In the genomic region with DNA sequence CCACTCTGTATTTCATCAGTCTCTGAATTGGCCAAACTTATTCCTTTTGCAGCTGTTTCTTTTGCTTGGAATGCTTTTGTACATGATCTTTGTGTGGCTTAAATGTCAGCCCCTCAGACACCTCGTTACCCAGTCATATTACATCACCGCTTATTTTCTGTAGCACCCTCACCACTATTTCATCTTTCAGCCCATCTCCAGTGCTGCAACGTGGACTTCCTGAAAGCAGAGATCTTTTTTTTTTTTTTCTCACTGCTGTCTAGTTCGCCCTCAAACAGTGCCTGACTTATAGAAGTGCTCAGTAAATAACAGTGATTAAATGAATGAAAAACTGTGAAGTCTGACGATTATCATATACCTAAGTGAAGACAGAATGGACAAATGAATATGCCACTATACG, we compare ENCODE assay signal across 8 cellular contexts. TPM values are rescaled to one million over a fixed set of nuclear protein-coding genes. Genes with fewer than 3 reads are reported as not detected.
DNase-seq lines count a peak whose midpoint lies in the region; ATAC-seq and TF ChIP-seq lines count a peak whose summit lies in the region.

No MANE protein-coding gene starts in this region.

- H3K9me3 Mint-ChIP-seq in CD8-positive, alpha-beta T cell: no peaks in the 10 kb centered on the region
- H3K9me3 Mint-ChIP-seq in nephron: no peaks in the 10 kb centered on the region

- H3K4me1 ChIP-seq in CD8-positive, alpha-beta T cell (ENCODE audit: insufficient read depth, low read length): peaks cover 28% of the 10 kb centered on the region

- peak overlapping the region; percentile 96 for H3K27ac Mint-ChIP-seq in CD8-positive, alpha-beta T cell
- H3K27ac Mint-ChIP-seq in nephron: peak overlapping the region; percentile 89 to 91 (median 91)

- H3K36me3 Mint-ChIP-seq in CD8-positive, alpha-beta T cell: peaks cover 33% of the 10 kb centered on the region
- peaks cover 26% of the 10 kb centered on the region for H3K36me3 Mint-ChIP-seq in nephron (ENCODE audit: low read depth)

- intact Hi-C loops in CD8-positive, alpha-beta T cell (cut with DNase I, micrococcal nuclease): loop anchor here in 1 of 2 experiments (2.0 to 10.0 kb wide), 6 partner anchors 82 to 449 kb away; a partner anchor contains a TSS

- no peak for TF ChIP-seq CTCF in CD8-positive, alpha-beta T cell (IDR thresholded peaks at IDR 0.05)
- TF ChIP-seq CTCF in coronary artery (IDR thresholded peaks at IDR 0.05) (no peak), nephron (IDR thresholded peaks at IDR 0.05; ENCODE audit: unreplicated experiment in 3 of 3) (no peak)

- peak; percentile 45 for ATAC-seq in CD8-positive, alpha-beta T cell
- no peak for ATAC-seq in HG03460 (IDR thresholded peaks at IDR 0.05; ENCODE audit: unreplicated experiment)
- ATAC-seq in HG03039 (IDR thresholded peaks at IDR 0.05; ENCODE audit: unreplicated experiment): no peak

- H3K9me3 ChIP-seq in CD8-positive, alpha-beta T cell (ENCODE audit: low read length): no peaks in the 10 kb centered on the region

- CTCF ChIA-PET in CD8-positive, alpha-beta T cell (lab: Charles Lee): interaction anchor here (0.7 to 1.6 kb wide), 2 partner anchors 9 kb away, joined by 3 to 12 read pairs; a partner anchor contains a TSS

- peaks cover 47% of the 10 kb centered on the region for H3K4me1 Mint-ChIP-seq in CD8-positive, alpha-beta T cell (ENCODE audit: low read depth)
- peaks cover 47% of the 10 kb centered on the region for H3K4me1 Mint-ChIP-seq in nephron

- H3K4me3 Mint-ChIP-seq in CD8-positive, alpha-beta T cell: peak overlapping the region; percentile 91
- peak overlapping the region; percentile 93 to 95 (median 95) for H3K4me3 Mint-ChIP-seq in nephron

- POLR2A ChIA-PET in CD8-positive, alpha-beta T cell (lab: Charles Lee): interaction anchor here (0.6 to 3.8 kb wide), 5 partner anchors 8 to 134 kb away, joined by 3 to 42 read pairs (median 3); a partner anchor contains a TSS

- peak in 1 of 7 experiments; percentile 29 for DNase-seq in CD8-positive, alpha-beta T cell
- DNase-seq in NAMALWA (ENCODE audit: low spot score) (peak; percentile 67), coronary artery (ENCODE audit: low spot score) (no peak), GF-D8 (lab: John Stamatoyannopoulos, UW) (no peak)
- DNase-seq in stimulated activated CD4-positive, alpha-beta T cell treated with anti-CD3 and anti-CD28 coated beads, Interleukin-2, amount 100 ng/mL, for 24 hours: no peak

- H3K4me3 ChIP-seq in CD8-positive, alpha-beta T cell (ENCODE audit: low read depth, low read length): peak overlapping the region; percentile 87
- peak overlapping the region; percentile 90 for H3K4me3 ChIP-seq in coronary artery

- no peaks in the 10 kb centered on the region for H3K36me3 ChIP-seq in CD8-positive, alpha-beta T cell (ENCODE audit: insufficient read depth, low read length)

- peak overlapping the region; percentile 89 for H3K27ac ChIP-seq in CD8-positive, alpha-beta T cell (ENCODE audit: low read depth, low read length)
- peak overlapping the region in 1 of 2 donors; percentile 87 for H3K27ac ChIP-seq in coronary artery

- H3K27me3 ChIP-seq in CD8-positive, alpha-beta T cell (ENCODE audit: insufficient read depth, low read length): no peaks in the 10 kb centered on the region

- H3K27me3 Mint-ChIP-seq in CD8-positive, alpha-beta T cell (ENCODE audit: low read depth): no peaks in the 10 kb centered on the region
- H3K27me3 Mint-ChIP-seq in nephron (ENCODE audit: low read depth): peaks cover 4% of the 10 kb centered on the region

RNA-seq across cellular contexts. Expression of a gene that starts 0.8 kb away (rescaled TPM):
- total RNA-seq in CD8-positive, alpha-beta T cell: 10 to 100 TPM; 33.7 to 37.2 TPM

RNA-seq across cellular contexts. Expression of a gene that starts 8.0 kb away (rescaled TPM):
- 10 to 100 TPM; 51.0 to 51.7 TPM for total RNA-seq in CD8-positive, alpha-beta T cell

RNA-seq across cellular contexts. Expression of a gene that starts 8.2 kb away (rescaled TPM):
- total RNA-seq in CD8-positive, alpha-beta T cell: 10 to 100 TPM; 14.8 to 19.4 TPM

RNA-seq across cellular contexts. Expression of a gene that starts 9.0 kb away (rescaled TPM):
- total RNA-seq in CD8-positive, alpha-beta T cell: 10 to 100 TPM; 10.6 to 13.7 TPM
